Comparison of ENCODE assay signal across 18 cellular contexts in the genomic region with DNA sequence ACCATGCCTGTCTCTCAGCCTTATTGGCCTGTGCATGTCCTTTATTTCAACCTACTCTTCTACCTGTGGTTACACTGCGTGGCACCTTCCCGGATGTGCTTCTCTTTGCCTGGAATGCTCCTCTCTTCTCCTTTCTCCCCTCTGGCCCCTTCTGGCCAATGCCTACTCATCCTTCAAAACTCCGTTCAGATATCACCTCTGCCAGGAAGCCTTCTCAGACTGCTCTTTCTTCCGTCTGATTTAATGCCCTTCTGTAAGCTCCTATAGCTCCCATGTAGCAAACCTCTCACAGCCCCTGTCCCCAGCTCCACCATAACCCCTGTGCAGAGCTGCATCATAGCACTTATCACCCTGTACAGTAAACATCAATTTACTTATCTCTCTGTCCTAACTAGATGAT. TPM values are rescaled to one million over a fixed set of nuclear protein-coding genes. Genes with fewer than 3 reads are reported as not detected.
DNase-seq lines count a peak whose midpoint lies in the region; ATAC-seq and TF ChIP-seq lines count a peak whose summit lies in the region.
"Had no signal": no experiment of that assay in that cellular context is flagged by ENCODE, and none has a peak within 500 bp of the region (broad histone marks: within the 10 kb centered on the region; RNA-seq: fewer than 3 reads in every experiment).

No MANE protein-coding gene starts in this region.

- H3K4me3 ChIP-seq in OCI-LY1 (ENCODE audit: low read depth, low read length, poor library complexity, severe bottlenecking) = peak overlapping the region; percentile 12
- no peak overlapping the region for H3K4me3 ChIP-seq in neutrophil (ENCODE audit: low read depth in 1 of 2, low read length in 1 of 2)
- H3K4me3 ChIP-seq: GM23248, uterus had no signal

- peaks cover 99% of the 10 kb centered on the region for H3K79me2 ChIP-seq in OCI-LY1 (ENCODE audit: insufficient read depth, low read length)

- no peak overlapping the region for H2AFZ ChIP-seq in OCI-LY1 (ENCODE audit: low read length)
- H2AFZ ChIP-seq: GM23248 had no signal

- no peak for DNase-seq in activated CD8-positive, alpha-beta memory T cell treated with anti-CD3 and anti-CD28 coated beads, Interleukin-2, amount 10 ng/mL, durations not matched to agents 7 days and 5 days
- no peak for DNase-seq in activated CD8-positive, alpha-beta memory T cell treated with anti-CD3 and anti-CD28 coated beads, Interleukin-2, amount 50 U/mL, for 4 hours
- no peak for DNase-seq in activated gamma-delta T cell (lab: John Stamatoyannopoulos, UW)
- no peak for DNase-seq in DMS153 treated with DMSO at 0.1 percent for 48 hours (lab: John Stamatoyannopoulos, UW; ENCODE audit: unreplicated experiment)
- DNase-seq: activated CD4-positive, alpha-beta T cell treated with anti-CD3 and anti-CD28 coated beads, Interleukin-2, amount 50 U/mL, for 4 hours; Caco-2; effector memory CD4-positive, alpha-beta T cell; GM23248; NCI-H1105 treated with DMSO at 0.1 percent for 48 hours; NCI-H2227 treated with DMSO at 0.1 percent for 48 hours; retina; uterus had no signal

- ATAC-seq in activated CD8-positive, alpha-beta memory T cell treated with anti-CD3 and anti-CD28 coated beads, Interleukin-2, amount 10 ng/mL, durations not matched to agents 7 days and 5 days = no peak
- no peak for ATAC-seq in GM21367 (IDR thresholded peaks at IDR 0.05; ENCODE audit: unreplicated experiment)

- H3K36me3 Mint-ChIP-seq in activated CD8-positive, alpha-beta memory T cell treated with anti-CD3 and anti-CD28 coated beads, Interleukin-2, amount 10 ng/mL, durations not matched to agents 7 days and 5 days = peaks cover 11% of the 10 kb centered on the region
- peaks cover 9% of the 10 kb centered on the region for H3K36me3 Mint-ChIP-seq in activated naive CD8-positive, alpha-beta T cell

- H3K9ac ChIP-seq in OCI-LY1 (ENCODE audit: low read length) = peak overlapping the region; percentile 44; the same call in 1 of the 2 replicates
- H3K9ac ChIP-seq: GM23248, KMS-11 had no signal

- no peaks in the 10 kb centered on the region for H4K20me1 ChIP-seq in OCI-LY1 (ENCODE audit: insufficient read depth, low read length)

- peaks cover 47% of the 10 kb centered on the region for H3K4me1 Mint-ChIP-seq in activated CD8-positive, alpha-beta memory T cell treated with anti-CD3 and anti-CD28 coated beads, Interleukin-2, amount 10 ng/mL, durations not matched to agents 7 days and 5 days
- H3K4me1 Mint-ChIP-seq in activated naive CD8-positive, alpha-beta T cell (ENCODE audit: low read depth) = peaks cover 81% of the 10 kb centered on the region

- no peak overlapping the region for H3K4me3 Mint-ChIP-seq in activated CD8-positive, alpha-beta memory T cell treated with anti-CD3 and anti-CD28 coated beads, Interleukin-2, amount 10 ng/mL, durations not matched to agents 7 days and 5 days
- peak overlapping the region; percentile 34 for H3K4me3 Mint-ChIP-seq in activated naive CD8-positive, alpha-beta T cell

- CTCF ChIA-PET in activated CD8-positive, alpha-beta memory T cell treated with anti-CD3 and anti-CD28 coated beads, Interleukin-2, amount 10 ng/mL, durations not matched to agents 7 days and 5 days (lab: Charles Lee) = interaction anchor here (0.6 to 2.2 kb wide), 6 partner anchors 10 to 114 kb away, joined by 3 to 6 read pairs (median 4); a partner anchor contains a TSS

- H3K36me3 ChIP-seq in OCI-LY1 (ENCODE audit: insufficient read depth, low read length) (peaks cover 68% of the 10 kb centered on the region), neutrophil (no peaks in the 10 kb centered on the region)
- H3K36me3 ChIP-seq: uterus had no signal

- peaks cover 13% of the 10 kb centered on the region for H3F3A ChIP-seq in OCI-LY1 (ENCODE audit: insufficient read depth, low read length)

- H3K9me3 Mint-ChIP-seq in activated CD8-positive, alpha-beta memory T cell treated with anti-CD3 and anti-CD28 coated beads, Interleukin-2, amount 10 ng/mL, durations not matched to agents 7 days and 5 days (ENCODE audit: low read depth) = no peaks in the 10 kb centered on the region
- H3K9me3 Mint-ChIP-seq in activated naive CD8-positive, alpha-beta T cell (ENCODE audit: low read depth) = no peaks in the 10 kb centered on the region

- H3K9me3 ChIP-seq in OCI-LY1 (ENCODE audit: low read length) = no peaks in the 10 kb centered on the region
- H3K9me3 ChIP-seq in neutrophil = no peaks in the 10 kb centered on the region
- H3K9me3 ChIP-seq: Caco-2, uterus had no signal

- peaks cover 100% of the 10 kb centered on the region for H3K4me1 ChIP-seq in OCI-LY1 (ENCODE audit: insufficient read depth, low read length, severe bottlenecking)
- H3K4me1 ChIP-seq in neutrophil (ENCODE audit: control insufficient read depth in 1 of 2, insufficient read depth in 1 of 2, low read depth in 1 of 2, low read length in 1 of 2) = peaks cover 57 to 60% of the 10 kb centered on the region in 2 experiments
- H3K4me1 ChIP-seq: uterus had no signal

- TF ChIP-seq CTCF in OCI-LY1 (IDR thresholded peaks at IDR 0.05; ENCODE audit: low read length) (no peak), neutrophil (IDR thresholded peaks at IDR 0.05) (no peak)

- H3K27me3 ChIP-seq in OCI-LY1 (ENCODE audit: insufficient read depth, low read length) = no peaks in the 10 kb centered on the region
- no peaks in the 10 kb centered on the region for H3K27me3 ChIP-seq in neutrophil
- H3K27me3 ChIP-seq: uterus had no signal

- no peaks in the 10 kb centered on the region for H3K9me2 ChIP-seq in OCI-LY1 (ENCODE audit: low read depth, low read length)

- H3K27ac Mint-ChIP-seq in activated CD8-positive, alpha-beta memory T cell treated with anti-CD3 and anti-CD28 coated beads, Interleukin-2, amount 10 ng/mL, durations not matched to agents 7 days and 5 days = peak overlapping the region; percentile 80
- H3K27ac Mint-ChIP-seq in activated naive CD8-positive, alpha-beta T cell = peak overlapping the region; percentile 80

- H3K4me2 ChIP-seq in OCI-LY1 (ENCODE audit: low read length) = peak overlapping the region; percentile 59
- H3K4me2 ChIP-seq: KMS-11 had no signal

- no peaks in the 10 kb centered on the region for H3K27me3 Mint-ChIP-seq in activated CD8-positive, alpha-beta memory T cell treated with anti-CD3 and anti-CD28 coated beads, Interleukin-2, amount 10 ng/mL, durations not matched to agents 7 days and 5 days
- H3K27me3 Mint-ChIP-seq in activated naive CD8-positive, alpha-beta T cell = no peaks in the 10 kb centered on the region

- peak overlapping the region; percentile 96 for H3K27ac ChIP-seq in OCI-LY1 (ENCODE audit: low read depth, low read length, poor library complexity, severe bottlenecking)
- peak overlapping the region; percentile 72 for H3K27ac ChIP-seq in neutrophil
- H3K27ac ChIP-seq: GM23248, KMS-11, uterus had no signal

RNA-seq across cellular contexts. Expression of a gene that starts 13.2 kb away (rescaled TPM):
- total RNA-seq in activated CD8-positive, alpha-beta memory T cell treated with anti-CD3 and anti-CD28 coated beads, Interleukin-2, amount 10 ng/mL, durations not matched to agents 7 days and 5 days = 10 to 100 TPM; 30.9 to 31.5 TPM
- total RNA-seq: A673, Caco-2, GM23248 had no signal
